ENCODE assay signal across 23 cellular contexts in genomic region chr7:78179211-78179610, GRCh38.
"Had no signal": no experiment of that assay in that cellular context is flagged by ENCODE, and none has a peak within 500 bp of the region (broad histone marks: within the 10 kb centered on the region; RNA-seq: fewer than 3 reads in every experiment).

No MANE protein-coding gene starts in this region.

- ATAC-seq: activated CD4-positive, alpha-beta T cell treated with anti-CD3 and anti-CD28 coated beads for 36 hours; activated naive CD4-positive, alpha-beta T cell treated with anti-CD3 and anti-CD28 coated beads, Interleukin-2, amount 50 U/mL, for 72 hours; activated T-helper 17 cell treated with anti-CD3 and anti-CD28 coated beads, Interleukin-2, amount 50 U/mL, for 72 hours; naive thymus-derived CD8-positive, alpha-beta T cell; stimulated activated naive B cell treated with anti-CD40 and anti-IgM and Interleukin-4, amounts not matched to agents 10 μg/mL and 1 μg/mL and 100 μg/mL, for 72 hours had no signal

- H3K27me3 ChIP-seq: neural progenitor cell, sigmoid colon, transverse colon, uterus had no signal

- H3K4me3 ChIP-seq: left ventricle myocardium inferior, neural progenitor cell, sigmoid colon, smooth muscle cell, transverse colon, uterus had no signal

- H3K9me3 ChIP-seq: left ventricle myocardium inferior, sigmoid colon, transverse colon, uterus had no signal

- DNase-seq: activated B cell treated with CpG ODN at 0.5 μM for 24 hours; activated CD4-positive, alpha-beta T cell treated with anti-CD3 and anti-CD28 coated beads for 36 hours; activated CD4-positive, alpha-beta T cell treated with anti-CD3 and anti-CD28 coated beads, Interleukin-2, amount 50 U/mL, for 4 hours; activated CD8-positive, alpha-beta memory T cell treated with anti-CD3 and anti-CD28 coated beads for 24 hours; activated CD8-positive, alpha-beta memory T cell treated with anti-CD3 and anti-CD28 coated beads, Interleukin-2, amount 50 U/mL, for 4 hours; activated T-cell treated with anti-CD3 and anti-CD28 coated beads, Interleukin-2, amount 50 U/mL, for 24 hours; aorta; central memory CD4-positive, alpha-beta T cell; dermis blood vessel endothelial cell; effector memory CD4-positive, alpha-beta T cell; hypothalamus; left ventricle myocardium inferior; mammary epithelial cell; naive thymus-derived CD8-positive, alpha-beta T cell; sigmoid colon; stimulated activated CD4-positive, alpha-beta T cell treated with anti-CD3 and anti-CD28 coated beads, Interleukin-15, amount 100 ng/mL, for 24 hours; stimulated activated naive B cell treated with anti-CD40 and anti-IgM and Interleukin-4, amounts not matched to agents 10 μg/mL and 1 μg/mL and 100 μg/mL, for 72 hours; transverse colon; uterus had no signal

- H3K27ac ChIP-seq: left ventricle myocardium inferior, neural progenitor cell, sigmoid colon, transverse colon, uterus had no signal
